In genomic region chr17:71085238-71086033, GRCh38 we compare ENCODE assay signal across 1 cellular context.
TF ChIP-seq lines count a peak whose summit lies in the region.

No MANE protein-coding gene starts in this region.

TF ChIP-seq in GM23338, 12 proteins besides CTCF, POLR2A, EP300 and RAD21 (continued from another document):
- TF ChIP-seq, protein P1, sequence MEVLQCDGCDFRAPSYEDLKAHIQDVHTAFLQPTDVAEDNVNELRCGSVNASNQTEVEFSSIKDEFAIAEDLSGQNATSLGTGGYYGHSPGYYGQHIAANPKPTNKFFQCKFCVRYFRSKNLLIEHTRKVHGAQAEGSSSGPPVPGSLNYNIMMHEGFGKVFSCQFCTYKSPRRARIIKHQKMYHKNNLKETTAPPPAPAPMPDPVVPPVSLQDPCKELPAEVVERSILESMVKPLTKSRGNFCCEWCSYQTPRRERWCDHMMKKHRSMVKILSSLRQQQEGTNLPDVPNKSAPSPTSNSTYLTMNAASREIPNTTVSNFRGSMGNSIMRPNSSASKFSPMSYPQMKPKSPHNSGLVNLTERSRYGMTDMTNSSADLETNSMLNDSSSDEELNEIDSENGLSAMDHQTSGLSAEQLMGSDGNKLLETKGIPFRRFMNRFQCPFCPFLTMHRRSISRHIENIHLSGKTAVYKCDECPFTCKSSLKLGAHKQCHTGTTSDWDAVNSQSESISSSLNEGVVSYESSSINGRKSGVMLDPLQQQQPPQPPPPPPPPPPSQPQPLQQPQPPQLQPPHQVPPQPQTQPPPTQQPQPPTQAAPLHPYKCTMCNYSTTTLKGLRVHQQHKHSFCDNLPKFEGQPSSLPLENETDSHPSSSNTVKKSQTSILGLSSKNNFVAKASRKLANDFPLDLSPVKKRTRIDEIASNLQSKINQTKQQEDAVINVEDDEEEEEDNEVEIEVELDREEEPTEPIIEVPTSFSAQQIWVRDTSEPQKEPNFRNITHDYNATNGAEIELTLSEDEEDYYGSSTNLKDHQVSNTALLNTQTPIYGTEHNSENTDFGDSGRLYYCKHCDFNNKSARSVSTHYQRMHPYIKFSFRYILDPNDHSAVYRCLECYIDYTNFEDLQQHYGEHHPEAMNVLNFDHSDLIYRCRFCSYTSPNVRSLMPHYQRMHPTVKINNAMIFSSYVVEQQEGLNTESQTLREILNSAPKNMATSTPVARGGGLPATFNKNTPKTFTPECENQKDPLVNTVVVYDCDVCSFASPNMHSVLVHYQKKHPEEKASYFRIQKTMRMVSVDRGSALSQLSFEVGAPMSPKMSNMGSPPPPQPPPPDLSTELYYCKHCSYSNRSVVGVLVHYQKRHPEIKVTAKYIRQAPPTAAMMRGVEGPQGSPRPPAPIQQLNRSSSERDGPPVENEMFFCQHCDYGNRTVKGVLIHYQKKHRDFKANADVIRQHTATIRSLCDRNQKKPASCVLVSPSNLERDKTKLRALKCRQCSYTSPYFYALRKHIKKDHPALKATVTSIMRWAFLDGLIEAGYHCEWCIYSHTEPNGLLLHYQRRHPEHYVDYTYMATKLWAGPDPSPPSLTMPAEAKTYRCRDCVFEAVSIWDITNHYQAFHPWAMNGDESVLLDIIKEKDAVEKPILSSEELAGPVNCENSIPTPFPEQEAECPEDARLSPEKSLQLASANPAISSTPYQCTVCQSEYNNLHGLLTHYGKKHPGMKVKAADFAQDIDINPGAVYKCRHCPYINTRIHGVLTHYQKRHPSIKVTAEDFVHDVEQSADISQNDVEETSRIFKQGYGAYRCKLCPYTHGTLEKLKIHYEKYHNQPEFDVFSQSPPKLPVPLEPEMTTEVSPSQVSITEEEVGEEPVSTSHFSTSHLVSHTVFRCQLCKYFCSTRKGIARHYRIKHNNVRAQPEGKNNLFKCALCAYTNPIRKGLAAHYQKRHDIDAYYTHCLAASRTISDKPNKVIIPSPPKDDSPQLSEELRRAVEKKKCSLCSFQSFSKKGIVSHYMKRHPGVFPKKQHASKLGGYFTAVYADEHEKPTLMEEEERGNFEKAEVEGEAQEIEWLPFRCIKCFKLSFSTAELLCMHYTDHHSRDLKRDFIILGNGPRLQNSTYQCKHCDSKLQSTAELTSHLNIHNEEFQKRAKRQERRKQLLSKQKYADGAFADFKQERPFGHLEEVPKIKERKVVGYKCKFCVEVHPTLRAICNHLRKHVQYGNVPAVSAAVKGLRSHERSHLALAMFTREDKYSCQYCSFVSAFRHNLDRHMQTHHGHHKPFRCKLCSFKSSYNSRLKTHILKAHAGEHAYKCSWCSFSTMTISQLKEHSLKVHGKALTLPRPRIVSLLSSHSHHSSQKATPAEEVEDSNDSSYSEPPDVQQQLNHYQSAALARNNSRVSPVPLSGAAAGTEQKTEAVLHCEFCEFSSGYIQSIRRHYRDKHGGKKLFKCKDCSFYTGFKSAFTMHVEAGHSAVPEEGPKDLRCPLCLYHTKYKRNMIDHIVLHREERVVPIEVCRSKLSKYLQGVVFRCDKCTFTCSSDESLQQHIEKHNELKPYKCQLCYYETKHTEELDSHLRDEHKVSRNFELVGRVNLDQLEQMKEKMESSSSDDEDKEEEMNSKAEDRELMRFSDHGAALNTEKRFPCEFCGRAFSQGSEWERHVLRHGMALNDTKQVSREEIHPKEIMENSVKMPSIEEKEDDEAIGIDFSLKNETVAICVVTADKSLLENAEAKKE (CRISPR knock-in tag; IDR thresholded peaks at IDR 0.05), result no peak
